ENCODE assay signal across 15 cellular contexts in genomic region chr19:710767-711166, GRCh38. TPM values are rescaled to one million over a fixed set of nuclear protein-coding genes. Genes with fewer than 3 reads are reported as not detected.
DNase-seq lines count a peak whose midpoint lies in the region; ATAC-seq, FAIRE-seq and TF ChIP-seq lines count a peak whose summit lies in the region.
"Had no signal": no experiment of that assay in that cellular context is flagged by ENCODE, and none has a peak within 500 bp of the region (broad histone marks: within the 10 kb centered on the region; RNA-seq: fewer than 3 reads in every experiment).

No MANE protein-coding gene starts in this region.

- FAIRE-seq in K562 (lab: Jason Lieb, UNC): no peak

- no peaks in the 10 kb centered on the region for H3K27me3 ChIP-seq in IMR-90 (ENCODE audit: control insufficient read depth, insufficient read depth, low read length)
- H3K27me3 ChIP-seq in K562 (ENCODE audit: control insufficient read depth in 2 of 2, insufficient read depth in 2 of 2, low read length in 2 of 2): no peaks in the 10 kb centered on the region
- H3K27me3 ChIP-seq in lower lobe of right lung (ENCODE audit: low read depth): peaks cover 21% of the 10 kb centered on the region
- H3K27me3 ChIP-seq in subcutaneous abdominal adipose tissue (ENCODE audit: control insufficient read depth in 5 of 5, insufficient read depth in 4 of 5, low read length in 5 of 5): no peaks in the 10 kb centered on the region
- H3K27me3 ChIP-seq in aorta (ENCODE audit: control insufficient read depth in 1 of 2, insufficient read depth in 2 of 2, low read length in 1 of 2): no peaks in the 10 kb centered on the region

- no peak overlapping the region for H4K5ac ChIP-seq in IMR-90 (ENCODE audit: low read depth, low read length)

- no peak overlapping the region for H4K91ac ChIP-seq in IMR-90 (ENCODE audit: insufficient read depth, low read depth, low read length)

- H3K79me2 ChIP-seq in K562 (ENCODE audit: control insufficient read depth, insufficient read depth, low read length): no peaks in the 10 kb centered on the region

- H3K4me3 ChIP-seq in IMR-90 (ENCODE audit: insufficient read depth, low read depth, low read length) (no peak overlapping the region), K562 (no peak overlapping the region), lower lobe of right lung (peak overlapping the region; percentile 62), subcutaneous abdominal adipose tissue (ENCODE audit: low read depth in 1 of 5, low read length in 5 of 5) (peak overlapping the region in 2 of 5 donors; percentile 34 to 73), aorta (ENCODE audit: low read length in 2 of 2) (no peak overlapping the region)

- in situ Hi-C loops in IMR-90 (cut with MboI; ENCODE audit: low sequenced_read_pairs) (no loop called here), K562 (cut with MboI) (no loop called here)

- 83% methylated on average over 2 of the region's 21 CpGs; no CpG with 5 or more reads in 1 of the 2 experiments for WGBS in IMR-90 (ENCODE audit: extremely low coverage in 2 of 2, insufficient read length in 1 of 2), 2 experiments
- WGBS in K562 (ENCODE audit: insufficient coverage, low coverage, missing lambda C conversion rate): 71% methylated on average over 18 of the region's 21 CpGs
- WGBS in aorta, 2 donors: 55 to 68% methylated on average over 21 of the region's 21 CpGs

- POLR2A ChIA-PET in IMR-90 (lab: Charles Lee; ENCODE audit: unreplicated experiment) (no interaction called here), K562 (lab: Yijun Ruan, JAX) (no interaction called here)

- peak overlapping the region; percentile 23 for H2AFZ ChIP-seq in IMR-90 (replicated peaks; ENCODE audit: low read length, poor library complexity)
- no peak overlapping the region for H2AFZ ChIP-seq in K562 (ENCODE audit: low read depth, low read length)

- TF ChIP-seq CTCF in IMR-90 (conservative IDR thresholded peaks at IDR 0.05; ENCODE audit: low read depth, low read length) (no peak), K562 (IDR thresholded peaks at IDR 0.05 in 2 of 3, conservative IDR thresholded peaks at IDR 0.05 in 1 of 3; ENCODE audit: insufficient read depth in 2 of 3, low read depth in 1 of 3, low read length in 3 of 3) (no peak), lower lobe of right lung (IDR thresholded peaks at IDR 0.05) (no peak)

- H3K27ac ChIP-seq in IMR-90 (ENCODE audit: insufficient read depth, low read length) (no peak overlapping the region), K562 (ENCODE audit: extremely low read depth, low read depth, low read length) (no peak overlapping the region), lower lobe of right lung (peak overlapping the region; percentile 71), subcutaneous abdominal adipose tissue (ENCODE audit: low read depth, low read length) (peak overlapping the region; percentile 87), aorta (ENCODE audit: low read depth in 1 of 2, low read length in 2 of 2) (no peak overlapping the region)
- H3K27ac ChIP-seq: colonic mucosa had no signal

- ATAC-seq in IMR-90 (ENCODE audit: low read depth): no peak
- ATAC-seq in K562: no peak
- no peak for ATAC-seq in lower lobe of right lung
- no peak for ATAC-seq in HG03520 (IDR thresholded peaks at IDR 0.05; ENCODE audit: unreplicated experiment)
- no peak for ATAC-seq in aorta (ENCODE audit: low FRiP score)
- ATAC-seq: stimulated activated effector memory CD8-positive, alpha-beta T cell treated with anti-CD3 and anti-CD28 coated beads, Interleukin-12 subunit alpha, Interleukin-12 subunit beta, amount 100 ng/mL, for 72 hours had no signal

- H3K56ac ChIP-seq in IMR-90 (ENCODE audit: extremely low read depth, insufficient read depth, low read length): no peak overlapping the region

- dilution Hi-C loops in IMR-90 (cut with HindIII; ENCODE audit: low sequenced_read_pairs, unreplicated experiment): no loop called here

- TF ChIP-seq RAD21 in IMR-90 (IDR thresholded peaks at IDR 0.05; ENCODE audit: low read length) (no peak), K562 (CRISPR knock-in tag; conservative IDR thresholded peaks at IDR 0.05 in 1 of 2, IDR thresholded peaks at IDR 0.05 in 1 of 2) (no peak)

- TF ChIP-seq POLR2A in IMR-90 (IDR thresholded peaks at IDR 0.05; ENCODE audit: low read depth, low read length) (no peak), K562 (conservative IDR thresholded peaks at IDR 0.05) (no peak)

- H2AK9ac ChIP-seq in IMR-90 (replicated peaks; ENCODE audit: low read depth, low read length, poor library complexity): peak overlapping the region; percentile 72

- no peak overlapping the region for H2AK5ac ChIP-seq in IMR-90 (ENCODE audit: low read depth, low read length)

- no peak overlapping the region for H2BK120ac ChIP-seq in IMR-90 (ENCODE audit: low read depth, low read length)

- no peak overlapping the region for H3K4ac ChIP-seq in IMR-90 (ENCODE audit: low read depth, low read length)

- H4K20me1 ChIP-seq in IMR-90 (ENCODE audit: insufficient read depth, low read length): no peaks in the 10 kb centered on the region; the same call in none of the 2 replicates
- no peaks in the 10 kb centered on the region for H4K20me1 ChIP-seq in K562 (replicated peaks; ENCODE audit: control insufficient read depth, insufficient read depth, low read length)

- H3K9me1 ChIP-seq in IMR-90 (ENCODE audit: insufficient read depth, low read length): no peaks in the 10 kb centered on the region
- no peaks in the 10 kb centered on the region for H3K9me1 ChIP-seq in K562 (ENCODE audit: control insufficient read depth, insufficient read depth, low read length)

- H3K4me1 ChIP-seq in IMR-90 (ENCODE audit: control insufficient read depth, insufficient read depth, low read length): peaks cover 8% of the 10 kb centered on the region; the same call in 1 of the 2 replicates
- H3K4me1 ChIP-seq in K562 (replicated peaks in 1 of 2; ENCODE audit: control insufficient read depth in 2 of 2, insufficient read depth in 2 of 2, low read length in 2 of 2): peaks cover 5 to 27% of the 10 kb centered on the region in 2 experiments; a peak in 3 of 5 replicates
- peaks cover 14% of the 10 kb centered on the region for H3K4me1 ChIP-seq in lower lobe of right lung
- peaks cover 0 to 50% (median 39%) of the 10 kb centered on the region in 5 donors for H3K4me1 ChIP-seq in subcutaneous abdominal adipose tissue (ENCODE audit: control insufficient read depth in 5 of 5, insufficient read depth in 5 of 5, low read length in 5 of 5)
- no peaks in the 10 kb centered on the region for H3K4me1 ChIP-seq in aorta (ENCODE audit: control insufficient read depth in 1 of 2, insufficient read depth in 2 of 2, low read length in 2 of 2)
- H3K4me1 ChIP-seq: colonic mucosa had no signal

- no peak for DNase-seq in IMR-90
- DNase-seq in K562 (ENCODE audit: extremely low read depth in 1 of 4, low spot score in 3 of 4): no peak
- DNase-seq in lower lobe of right lung: no peak
- DNase-seq in NCI-H748 (lab: John Stamatoyannopoulos, UW; ENCODE audit: unreplicated experiment): no peak
- no peak for DNase-seq in activated CD4-positive, CD25-positive, alpha-beta regulatory T cell (lab: John Stamatoyannopoulos, UW)
- no peak for DNase-seq in aorta
- DNase-seq: activated CD4-positive, alpha-beta T cell treated with anti-CD3 and anti-CD28 coated beads, Interleukin-2, amount 10 ng/mL, durations not matched to agents 7 days and 5 days; colonic mucosa; islet precursor cell; NCI-H2029 treated with DMSO at 0.1 percent for 48 hours; stimulated activated CD4-positive, alpha-beta T cell treated with anti-CD3 and anti-CD28 coated beads, Interleukin-1b, Interleukin-23, amount 100 ng/mL, for 48 hours; SW 1271 had no signal

- H3K18ac ChIP-seq in IMR-90 (ENCODE audit: low read depth, low read length): no peak overlapping the region

- H3K14ac ChIP-seq in IMR-90 (replicated peaks; ENCODE audit: low read depth, low read length): no peak overlapping the region

- H3K9me3 ChIP-seq in IMR-90 (ENCODE audit: control insufficient read depth, insufficient read depth, low read length): peaks cover 6% of the 10 kb centered on the region
- H3K9me3 ChIP-seq in K562 (replicated peaks; ENCODE audit: control insufficient read depth, insufficient read depth, low read depth, low read length): peaks cover 1% of the 10 kb centered on the region; the same call in 1 of the 2 replicates
- no peaks in the 10 kb centered on the region for H3K9me3 ChIP-seq in lower lobe of right lung
- H3K9me3 ChIP-seq in subcutaneous abdominal adipose tissue (ENCODE audit: control insufficient read depth in 5 of 5, low read length in 5 of 5): peaks cover 0 to 9% (median 5%) of the 10 kb centered on the region in 5 donors
- H3K9me3 ChIP-seq in aorta (ENCODE audit: control insufficient read depth, low read length): peaks cover 4% of the 10 kb centered on the region
- H3K9me3 ChIP-seq: colonic mucosa had no signal

- H4K8ac ChIP-seq in IMR-90 (ENCODE audit: low read depth in 2 of 2, low read length in 2 of 2): no peak overlapping the region

- H3K9ac ChIP-seq in IMR-90 (ENCODE audit: low read depth, low read length): no peak overlapping the region
- no peak overlapping the region for H3K9ac ChIP-seq in K562 (ENCODE audit: insufficient read depth in 1 of 2, low read depth in 2 of 2, low read length in 2 of 2)
- H3K9ac ChIP-seq in subcutaneous abdominal adipose tissue (ENCODE audit: low read length in 5 of 5): peak overlapping the region in 2 of 5 donors; percentile 38

- H2BK5ac ChIP-seq in IMR-90 (ENCODE audit: low read depth, low read length, poor library complexity, severe bottlenecking): no peak overlapping the region

- H3K36me3 ChIP-seq in IMR-90 (ENCODE audit: control insufficient read depth, insufficient read depth, low read length) (peaks cover 5% of the 10 kb centered on the region; the same call in 1 of the 2 replicates), K562 (ENCODE audit: control insufficient read depth, insufficient read depth, low read length) (no peaks in the 10 kb centered on the region), lower lobe of right lung (no peaks in the 10 kb centered on the region), subcutaneous abdominal adipose tissue (ENCODE audit: control insufficient read depth in 5 of 5, insufficient read depth in 5 of 5, low read length in 5 of 5) (peaks cover 0 to 9% (median 6%) of the 10 kb centered on the region in 5 donors), aorta (ENCODE audit: control insufficient read depth in 1 of 2, insufficient read depth in 2 of 2, low read length in 1 of 2) (no peaks in the 10 kb centered on the region)
- H3K36me3 ChIP-seq: colonic mucosa had no signal

- intact Hi-C loops in IMR-90 (cut with micrococcal nuclease) (no loop called here), K562 (cut with micrococcal nuclease) (no loop called here), lower lobe of right lung (cut with DNase I) (no loop called here), aorta (cut with DNase I) (no loop called here)

- no TSS peak for BruUV-seq in IMR-90 (replicated peaks; lab: Mats Ljungman, UMichigan)
- no TSS peak for BruUV-seq in K562 (replicated peaks; lab: Mats Ljungman, UMichigan)

- TF ChIP-seq EP300 in K562 (IDR thresholded peaks at IDR 0.05; ENCODE audit: low read length): no peak

- H3K23ac ChIP-seq in IMR-90 (ENCODE audit: low read depth, low read length): no peak overlapping the region

- CTCF ChIA-PET in IMR-90 (lab: Yijun Ruan, JAX): no interaction called here
- CTCF ChIA-PET in K562 (lab: Yijun Ruan, JAX; ENCODE audit: low intra/inter-chr PET ratio): no interaction called here

- H3K4me2 ChIP-seq in IMR-90 (ENCODE audit: low read depth, low read length) (no peak overlapping the region), K562 (ENCODE audit: insufficient read depth, low read length) (no peak overlapping the region)

- H2BK15ac ChIP-seq in IMR-90 (ENCODE audit: low read depth, low read length): no peak overlapping the region

- no peaks in the 10 kb centered on the region for H3K79me1 ChIP-seq in IMR-90 (ENCODE audit: low read depth in 1 of 2, low read length in 2 of 2)

- H2BK20ac ChIP-seq in IMR-90 (ENCODE audit: low read depth, low read length): no peak overlapping the region

RNA-seq across cellular contexts. Expression of gene PALM, which starts 2.0 kb away (rescaled TPM):
- 2.2 TPM in 2 replicates for total RNA-seq in IMR-90 (2012; rRNA removed)
- 7.4 and 8.3 TPM in 2 replicates for polyA plus RNA-seq in IMR-90 (2012; rRNA removed)
- 7.9 and 11.3 TPM in 2 replicates for polyA plus RNA-seq in IMR-90 (2012; cell fraction: cytosol; rRNA removed)
- polyA plus RNA-seq in IMR-90 (2012; cell fraction: nucleus; rRNA removed; ENCODE audit: low replicate concordance): 8.1 and 11.6 TPM in 2 replicates
- 4.4 and 8.7 TPM in 2 replicates for total RNA-seq in K562 (2011; cell fraction: chromatin; rRNA removed; ENCODE audit: low replicate concordance)
- total RNA-seq in K562 (2011; cell fraction: nucleolus; rRNA removed): 4.2 and 5.2 TPM in 2 replicates
- 2.3 and 6.4 TPM in 2 replicates for total RNA-seq in K562 (2011; cell fraction: nucleoplasm; rRNA removed)
- total RNA-seq in K562 (2014; rRNA removed): 2.6 and 3.3 TPM in 2 replicates
- 0.51 and 0.73 TPM in 2 replicates for total RNA-seq in K562 (2014; rRNA removed; fragmentation: Illumina TruSeq; extraction: Trizol)
- total RNA-seq in K562 (2015; rRNA removed; fragmentation: Illumina TruSeq; extraction: Trizol): 1.6 and 1.8 TPM in 2 replicates
- total RNA-seq in K562 (2021): 6.6 and 6.9 TPM in 2 replicates
- 2.4 and 2.8 TPM in 2 replicates for polyA plus RNA-seq in K562 (2011; rRNA removed)
- 2.4 and 5.7 TPM in 2 replicates for polyA plus RNA-seq in K562 (2011; cell fraction: cytosol; rRNA removed)
- polyA plus RNA-seq in K562 (2011; cell fraction: nucleus; rRNA removed): 2.8 and 5.3 TPM in 2 replicates
- polyA plus RNA-seq in K562 (2012): 3.7 and 10.5 TPM in 2 replicates
- 1.7 and 3.0 TPM in 2 replicates for polyA plus RNA-seq in K562 (2014; fragmentation: Illumina TruSeq; extraction: Trizol)
- polyA plus RNA-seq in K562 (2014; fragmentation: Nextera tagmentation; extraction: Ambion mirVana): under 1 TPM; 0.04 to 0.08 TPM
- polyA plus RNA-seq in K562 (2014; rRNA removed): 2.1 and 3.3 TPM in 2 replicates
- polyA minus RNA-seq in K562 (2011; rRNA and poly(A)+ RNA removed): 0.45 and 1.0 TPM in 2 replicates
- polyA minus RNA-seq in K562 (2011; cell fraction: cytosol; rRNA and poly(A)+ RNA removed): 8.5 and 10.1 TPM in 2 replicates
- 1.3 and 2.2 TPM in 2 replicates for polyA minus RNA-seq in K562 (2011; cell fraction: nucleus; rRNA and poly(A)+ RNA removed)
- total RNA-seq in lower lobe of right lung: 37.0 TPM
- total RNA-seq in aorta: 10 to 100 TPM; 27.5 to 75.1 TPM
- 1 to 10 TPM in 1 of 2 donors, under 1 TPM in 1; 0.59 to 2.5 TPM for polyA plus RNA-seq in aorta
- total RNA-seq: activated CD4-positive, alpha-beta T cell treated with anti-CD3 and anti-CD28 coated beads, Interleukin-2, amount 10 ng/mL, durations not matched to agents 7 days and 5 days had no signal

RNA-seq across cellular contexts. Expression of gene PRSS57, which starts 15.5 kb away (rescaled TPM):
- total RNA-seq in IMR-90 (2012; rRNA removed) (not detected in 2 replicates), K562 (2014; rRNA removed) (1.9 and 2.0 TPM in 2 replicates), K562 (2014; rRNA removed; fragmentation: Illumina TruSeq; extraction: Trizol) (not detected in 2 replicates), K562 (2015; rRNA removed; fragmentation: Illumina TruSeq; extraction: Trizol) (2.5 and 3.0 TPM in 2 replicates), K562 (2021) (1.0 and 2.0 TPM in 2 replicates), lower lobe of right lung (not detected), aorta (not detected)
- polyA plus RNA-seq in IMR-90 (2012; rRNA removed) (not detected in 2 replicates), K562 (2011; rRNA removed) (0.22 and 0.49 TPM in 2 replicates), K562 (2014; fragmentation: Illumina TruSeq; extraction: Trizol) (0.86 TPM in 1 of 2 replicates, not detected in the other), K562 (2014; fragmentation: Nextera tagmentation; extraction: Ambion mirVana) (under 1 TPM in 1 of 2 experiments, not detected in 1; 0.06 TPM), K562 (2014; rRNA removed) (1.5 TPM in 2 replicates), aorta (not detected)
- not detected in 2 replicates for polyA plus RNA-seq in IMR-90 (2012; cell fraction: cytosol; rRNA removed)
- polyA plus RNA-seq in IMR-90 (2012; cell fraction: nucleus; rRNA removed; ENCODE audit: low replicate concordance): not detected in 2 replicates
- total RNA-seq in K562 (2011; cell fraction: chromatin; rRNA removed; ENCODE audit: low replicate concordance): not detected in 2 replicates
- 0.50 and 1.1 TPM in 2 replicates for total RNA-seq in K562 (2011; cell fraction: nucleolus; rRNA removed)
- total RNA-seq in K562 (2011; cell fraction: nucleoplasm; rRNA removed): 0.37 TPM in 1 of 2 replicates, not detected in the other
- 0.53 and 2.1 TPM in 2 replicates for polyA plus RNA-seq in K562 (2011; cell fraction: cytosol; rRNA removed)
- polyA plus RNA-seq in K562 (2011; cell fraction: nucleus; rRNA removed): 0.34 and 0.37 TPM in 2 replicates
- polyA plus RNA-seq in K562 (2012): 4.0 and 26.3 TPM in 2 replicates
- polyA minus RNA-seq in K562 (2011; rRNA and poly(A)+ RNA removed): not detected in 2 replicates
- not detected in 2 replicates for polyA minus RNA-seq in K562 (2011; cell fraction: cytosol; rRNA and poly(A)+ RNA removed)
- not detected in 2 replicates for polyA minus RNA-seq in K562 (2011; cell fraction: nucleus; rRNA and poly(A)+ RNA removed)
- total RNA-seq: activated CD4-positive, alpha-beta T cell treated with anti-CD3 and anti-CD28 coated beads, Interleukin-2, amount 10 ng/mL, durations not matched to agents 7 days and 5 days; colonic mucosa had no signal

RNA-seq across cellular contexts. Expression of gene FSTL3, which starts 34.6 kb away (rescaled TPM):
- total RNA-seq in IMR-90 (2012; rRNA removed) (32.3 and 39.4 TPM in 2 replicates), K562 (2014; rRNA removed) (5.3 and 7.8 TPM in 2 replicates), K562 (2014; rRNA removed; fragmentation: Illumina TruSeq; extraction: Trizol) (1.3 and 2.0 TPM in 2 replicates), K562 (2015; rRNA removed; fragmentation: Illumina TruSeq; extraction: Trizol) (4.5 and 4.6 TPM in 2 replicates), K562 (2021) (5.7 and 6.6 TPM in 2 replicates), lower lobe of right lung (48.0 TPM), aorta (100 to 1,000 TPM; 116 to 134 TPM)
- polyA plus RNA-seq in IMR-90 (2012; rRNA removed) (76.9 and 107 TPM in 2 replicates), K562 (2011; rRNA removed) (3.9 and 5.2 TPM in 2 replicates), K562 (2014; fragmentation: Illumina TruSeq; extraction: Trizol) (2.2 and 4.6 TPM in 2 replicates), K562 (2014; fragmentation: Nextera tagmentation; extraction: Ambion mirVana) (under 1 TPM in 1 of 2 experiments, not detected in 1; 0.35 TPM), K562 (2014; rRNA removed) (6.8 and 8.0 TPM in 2 replicates), aorta (10 to 100 TPM; 40.6 to 80.1 TPM)
- 42.3 and 113 TPM in 2 replicates for polyA plus RNA-seq in IMR-90 (2012; cell fraction: cytosol; rRNA removed)
- polyA plus RNA-seq in IMR-90 (2012; cell fraction: nucleus; rRNA removed; ENCODE audit: low replicate concordance): 262 and 579 TPM in 2 replicates
- total RNA-seq in K562 (2011; cell fraction: chromatin; rRNA removed; ENCODE audit: low replicate concordance): 3.0 and 7.7 TPM in 2 replicates
- 9.3 and 12.7 TPM in 2 replicates for total RNA-seq in K562 (2011; cell fraction: nucleolus; rRNA removed)
- total RNA-seq in K562 (2011; cell fraction: nucleoplasm; rRNA removed): 5.3 and 7.4 TPM in 2 replicates
- polyA plus RNA-seq in K562 (2011; cell fraction: cytosol; rRNA removed): 8.1 and 20.9 TPM in 2 replicates
- 26.1 and 42.9 TPM in 2 replicates for polyA plus RNA-seq in K562 (2011; cell fraction: nucleus; rRNA removed)
- polyA plus RNA-seq in K562 (2012): 7.1 and 8.8 TPM in 2 replicates
- 2.2 and 2.9 TPM in 2 replicates for polyA minus RNA-seq in K562 (2011; rRNA and poly(A)+ RNA removed)
- polyA minus RNA-seq in K562 (2011; cell fraction: cytosol; rRNA and poly(A)+ RNA removed): 5.1 and 7.8 TPM in 2 replicates
- polyA minus RNA-seq in K562 (2011; cell fraction: nucleus; rRNA and poly(A)+ RNA removed): 3.2 and 4.0 TPM in 2 replicates

RNA-seq across cellular contexts. Expression of gene MISP, which starts 40.1 kb away (rescaled TPM):
- total RNA-seq in IMR-90 (2012; rRNA removed) (not detected in 2 replicates), K562 (2014; rRNA removed) (0.05 and 0.24 TPM in 2 replicates), K562 (2014; rRNA removed; fragmentation: Illumina TruSeq; extraction: Trizol) (not detected in 2 replicates), K562 (2015; rRNA removed; fragmentation: Illumina TruSeq; extraction: Trizol) (not detected in 2 replicates), K562 (2021) (0.20 and 0.29 TPM in 2 replicates), lower lobe of right lung (8.9 TPM), aorta (under 1 TPM in 1 of 2 donors, not detected in 1; 0.12 TPM)
- polyA plus RNA-seq in IMR-90 (2012; rRNA removed) (0.03 TPM in 1 of 2 replicates, not detected in the other), K562 (2011; rRNA removed) (0.03 and 0.06 TPM in 2 replicates), K562 (2014; fragmentation: Illumina TruSeq; extraction: Trizol) (not detected in 2 replicates), K562 (2014; fragmentation: Nextera tagmentation; extraction: Ambion mirVana) (not detected), K562 (2014; rRNA removed) (0.04 TPM in 1 of 2 replicates, not detected in the other), aorta (10 to 100 TPM in 1 of 2 donors, 1 to 10 TPM in 1; 1.0 to 53.3 TPM)
- polyA plus RNA-seq in IMR-90 (2012; cell fraction: cytosol; rRNA removed): 0.02 TPM in 1 of 2 replicates, not detected in the other
- polyA plus RNA-seq in IMR-90 (2012; cell fraction: nucleus; rRNA removed; ENCODE audit: low replicate concordance): 0.11 and 0.13 TPM in 2 replicates
- not detected in 2 replicates for total RNA-seq in K562 (2011; cell fraction: chromatin; rRNA removed; ENCODE audit: low replicate concordance)
- total RNA-seq in K562 (2011; cell fraction: nucleolus; rRNA removed): not detected in 2 replicates
- not detected in 2 replicates for total RNA-seq in K562 (2011; cell fraction: nucleoplasm; rRNA removed)
- 0.10 and 0.13 TPM in 2 replicates for polyA plus RNA-seq in K562 (2011; cell fraction: cytosol; rRNA removed)
- polyA plus RNA-seq in K562 (2011; cell fraction: nucleus; rRNA removed): 0.10 TPM in 1 of 2 replicates, not detected in the other
- polyA plus RNA-seq in K562 (2012): 0.04 and 0.07 TPM in 2 replicates
- not detected in 2 replicates for polyA minus RNA-seq in K562 (2011; rRNA and poly(A)+ RNA removed)
- 0.55 TPM in 1 of 2 replicates, not detected in the other for polyA minus RNA-seq in K562 (2011; cell fraction: cytosol; rRNA and poly(A)+ RNA removed)
- polyA minus RNA-seq in K562 (2011; cell fraction: nucleus; rRNA and poly(A)+ RNA removed): not detected in 2 replicates
- total RNA-seq: activated CD4-positive, alpha-beta T cell treated with anti-CD3 and anti-CD28 coated beads, Interleukin-2, amount 10 ng/mL, durations not matched to agents 7 days and 5 days had no signal

RNA-seq across cellular contexts. Expression of gene RNF126, which starts 47.8 kb away (rescaled TPM):
- total RNA-seq in IMR-90 (2012; rRNA removed) (7.0 and 8.6 TPM in 2 replicates), K562 (2014; rRNA removed) (101 and 128 TPM in 2 replicates), K562 (2014; rRNA removed; fragmentation: Illumina TruSeq; extraction: Trizol) (6.6 and 7.6 TPM in 2 replicates), K562 (2015; rRNA removed; fragmentation: Illumina TruSeq; extraction: Trizol) (26.2 and 31.8 TPM in 2 replicates), K562 (2021) (85.7 and 95.8 TPM in 2 replicates), lower lobe of right lung (27.0 TPM), aorta (10 to 100 TPM; 26.7 to 26.9 TPM)
- polyA plus RNA-seq in IMR-90 (2012; rRNA removed) (25.8 and 27.4 TPM in 2 replicates), K562 (2011; rRNA removed) (6.5 and 12.3 TPM in 2 replicates), K562 (2014; fragmentation: Illumina TruSeq; extraction: Trizol) (9.1 and 34.6 TPM in 2 replicates), K562 (2014; fragmentation: Nextera tagmentation; extraction: Ambion mirVana) (under 1 TPM; 0.27 to 0.36 TPM), K562 (2014; rRNA removed) (79.0 and 87.6 TPM in 2 replicates), aorta (10 to 100 TPM; 18.3 to 38.5 TPM)
- polyA plus RNA-seq in IMR-90 (2012; cell fraction: cytosol; rRNA removed): 32.5 and 45.6 TPM in 2 replicates
- 38.8 and 87.7 TPM in 2 replicates for polyA plus RNA-seq in IMR-90 (2012; cell fraction: nucleus; rRNA removed; ENCODE audit: low replicate concordance)
- total RNA-seq in K562 (2011; cell fraction: chromatin; rRNA removed; ENCODE audit: low replicate concordance): 35.2 and 104 TPM in 2 replicates
- 88.7 and 118 TPM in 2 replicates for total RNA-seq in K562 (2011; cell fraction: nucleolus; rRNA removed)
- 57.0 and 58.7 TPM in 2 replicates for total RNA-seq in K562 (2011; cell fraction: nucleoplasm; rRNA removed)
- 22.5 and 58.3 TPM in 2 replicates for polyA plus RNA-seq in K562 (2011; cell fraction: cytosol; rRNA removed)
- 48.9 and 104 TPM in 2 replicates for polyA plus RNA-seq in K562 (2011; cell fraction: nucleus; rRNA removed)
- polyA plus RNA-seq in K562 (2012): 65.9 and 76.9 TPM in 2 replicates
- 1.7 and 4.6 TPM in 2 replicates for polyA minus RNA-seq in K562 (2011; rRNA and poly(A)+ RNA removed)
- 20.2 and 32.4 TPM in 2 replicates for polyA minus RNA-seq in K562 (2011; cell fraction: cytosol; rRNA and poly(A)+ RNA removed)
- 34.3 and 38.8 TPM in 2 replicates for polyA minus RNA-seq in K562 (2011; cell fraction: nucleus; rRNA and poly(A)+ RNA removed)

Comparison
In these comparisons a context has a peak if more than half of its experiments do, and no peak if none do; other contexts are left out.
1. H3K27ac ChIP-seq: peak in lower lobe of right lung (single experiment) and subcutaneous abdominal adipose tissue (single experiment); none in IMR-90 (single experiment), K562 (single experiment) and aorta (0 of 2).